In genomic region chr1:207744000-207744534, GRCh38 we compare ENCODE assay signal across 1 cellular context.
A peak's percentile ranks its signal among the peaks of the same experiment; 100 is the strongest.
TF ChIP-seq lines count a peak whose summit lies in the region.

No MANE protein-coding gene starts in this region.

TF ChIP-seq in K562, 482 proteins besides CTCF, POLR2A, EP300 and RAD21 (continued from another document and continues in another):
- TF ChIP-seq PBX2 (CRISPR knock-in tag; IDR thresholded peaks at IDR 0.05; ENCODE audit: low read depth) (no peak), PBX2 (tag; conservative IDR thresholded peaks at IDR 0.05; ENCODE audit: low read depth) (no peak), ZNF583 (CRISPR knock-in tag; IDR thresholded peaks at IDR 0.05) (peak; percentile 87), HMBOX1 (IDR thresholded peaks at IDR 0.05) (peak; percentile 78), KDM1A (IDR thresholded peaks at IDR 0.05) (peak; percentile 86 to 90), NR2C1 (IDR thresholded peaks at IDR 0.05) (no peak), NR2C1 (tag; IDR thresholded peaks at IDR 0.05) (peak; percentile 63), ZNF311 (CRISPR knock-in tag; IDR thresholded peaks at IDR 0.05) (peak; percentile 91), ZNF77 (CRISPR knock-in tag; IDR thresholded peaks at IDR 0.05) (no peak), VEZF1 (CRISPR knock-in tag; IDR thresholded peaks at IDR 0.05) (peak; percentile 23; the same call in 1 of the 2 replicates), LEF1 (IDR thresholded peaks at IDR 0.05) (0 out of 2 replicates have a peak, but pooled peaks have one; percentile 14), NCOR1 (IDR thresholded peaks at IDR 0.05) (peak; percentile 59; the same call in 1 of the 2 replicates), ZNF24 (IDR thresholded peaks at IDR 0.05) (no peak), NR2C2 (CRISPR knock-in tag; IDR thresholded peaks at IDR 0.05) (no peak), NR2C2 (tag; IDR thresholded peaks at IDR 0.05) (peak; percentile 58), ZBTB17 (CRISPR knock-in tag; IDR thresholded peaks at IDR 0.05) (peak; percentile 75), ZNF589 (CRISPR knock-in tag; IDR thresholded peaks at IDR 0.05; ENCODE audit: low read depth) (no peak), ETV1 (tag; conservative IDR thresholded peaks at IDR 0.05; ENCODE audit: low read depth) (peak; percentile 12; the same call in 1 of the 2 replicates), TCF3 (CRISPR knock-in tag; IDR thresholded peaks at IDR 0.05) (peak; percentile 57), RCOR1 (IDR thresholded peaks at IDR 0.05; ENCODE audit: borderline replicate concordance in 1 of 2, low read depth in 2 of 2, low read length in 2 of 2) (peak in 1 of 2 experiments; percentile 74; a peak in 1 of 4 replicates), ZSCAN32 (CRISPR knock-in tag; IDR thresholded peaks at IDR 0.05) (no peak), GTF2A2 (tag; IDR thresholded peaks at IDR 0.05) (peak; percentile 79), ZNF449 (CRISPR knock-in tag; IDR thresholded peaks at IDR 0.05) (peak; percentile 76), HOXB6 (CRISPR knock-in tag; IDR thresholded peaks at IDR 0.05; ENCODE audit: borderline replicate concordance) (no peak), CREB5 (CRISPR knock-in tag; IDR thresholded peaks at IDR 0.05) (0 out of 2 replicates have a peak, but pooled peaks have one; percentile 12), AFF4 (CRISPR knock-in tag; IDR thresholded peaks at IDR 0.05) (no peak), TEAD4 (IDR thresholded peaks at IDR 0.05; ENCODE audit: low read length) (peak; percentile 77), TEAD4 (CRISPR knock-in tag; IDR thresholded peaks at IDR 0.05; ENCODE audit: borderline replicate concordance) (no peak), PHF8 (IDR thresholded peaks at IDR 0.05; ENCODE audit: borderline replicate concordance, low read length) (no peak), ARID1B (IDR thresholded peaks at IDR 0.05) (peak; percentile 64), TRIM24 (IDR thresholded peaks at IDR 0.05) (0 out of 4 replicates have a peak, but pooled peaks of 1 of the 2 experiments have one; percentile 21), SMAD4 (CRISPR knock-in tag; conservative IDR thresholded peaks at IDR 0.05) (peak; percentile 89), HIVEP1 (CRISPR knock-in tag; IDR thresholded peaks at IDR 0.05) (peak; percentile 60; the same call in 1 of the 2 replicates), ZNF668 (CRISPR knock-in tag; IDR thresholded peaks at IDR 0.05) (peak; percentile 73; the same call in 1 of the 2 replicates), YBX1 (IDR thresholded peaks at IDR 0.05) (no peak), PTBP1 (IDR thresholded peaks at IDR 0.05; ENCODE audit: low read depth, low read length) (no peak), ZKSCAN8 (CRISPR knock-in tag; IDR thresholded peaks at IDR 0.05) (0 out of 2 replicates have a peak, but pooled peaks have one; percentile 50), MECOM (CRISPR knock-in tag; IDR thresholded peaks at IDR 0.05) (peak; percentile 87; the same call in 1 of the 2 replicates), TSHZ1 (CRISPR knock-in tag; IDR thresholded peaks at IDR 0.05) (peak; percentile 87), ELK1 (CRISPR knock-in tag; IDR thresholded peaks at IDR 0.05) (no peak), KLF6 (CRISPR knock-in tag; IDR thresholded peaks at IDR 0.05; ENCODE audit: borderline replicate concordance) (0 out of 2 replicates have a peak, but pooled peaks have one; percentile 49), HNRNPLL (IDR thresholded peaks at IDR 0.05; ENCODE audit: low read depth, low read length, poor library complexity, severe bottlenecking) (no peak), ZBTB9 (CRISPR knock-in tag; IDR thresholded peaks at IDR 0.05) (peak; percentile 75; the same call in 1 of the 2 replicates), ZNF699 (CRISPR knock-in tag; IDR thresholded peaks at IDR 0.05; ENCODE audit: insufficient replicate concordance) (no peak), ELF2 (CRISPR knock-in tag; IDR thresholded peaks at IDR 0.05) (0 out of 2 replicates have a peak, but pooled peaks have one; percentile 10), TFAP4 (CRISPR knock-in tag; IDR thresholded peaks at IDR 0.05; ENCODE audit: borderline replicate concordance) (no peak), MCM2 (IDR thresholded peaks at IDR 0.05; ENCODE audit: low read depth) (no peak), NFIC (IDR thresholded peaks at IDR 0.05) (peak; percentile 73), ERF (CRISPR knock-in tag; IDR thresholded peaks at IDR 0.05) (0 out of 2 replicates have a peak, but pooled peaks have one; percentile 61)
